Comparison of ENCODE assay signal across 8 cellular contexts in the genomic region with DNA sequence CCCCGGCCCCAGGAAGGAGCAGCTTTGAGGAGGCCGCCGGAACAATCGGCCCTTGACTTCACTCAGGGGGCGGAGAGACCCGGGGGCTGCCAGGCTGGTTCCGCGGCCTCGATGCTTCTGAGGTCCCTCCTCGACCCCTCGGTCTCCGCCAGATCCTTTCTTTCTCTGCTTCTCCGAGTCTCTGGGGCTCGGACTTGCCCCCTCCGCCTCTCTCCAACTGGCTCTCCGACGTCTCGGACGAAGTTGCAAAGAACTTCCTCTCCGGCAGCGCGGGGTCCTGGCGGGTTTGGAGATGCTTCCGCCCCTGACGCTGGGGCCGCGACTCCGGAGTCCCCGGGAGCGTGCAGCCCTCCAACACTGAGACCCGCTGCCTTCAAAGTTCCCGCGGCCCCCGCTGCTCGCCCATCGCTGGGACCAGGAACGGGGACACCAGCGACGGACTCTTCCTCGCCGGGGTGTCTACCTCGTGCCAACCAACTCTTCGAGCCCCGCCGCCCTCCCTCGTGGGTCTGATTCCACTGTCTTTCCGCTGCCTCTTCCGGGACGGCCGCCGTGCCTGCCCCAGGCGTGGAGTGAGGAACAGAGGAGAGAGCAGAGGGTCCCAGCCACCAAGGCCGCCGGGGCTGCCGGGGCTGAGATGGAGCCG. TPM values are rescaled to one million over a fixed set of nuclear protein-coding genes. Genes with fewer than 3 reads are reported as not detected.
A peak's percentile ranks its signal among the peaks of the same experiment; 100 is the strongest.
DNase-seq lines count a peak whose midpoint lies in the region; ATAC-seq and TF ChIP-seq lines count a peak whose summit lies in the region.

No MANE protein-coding gene starts in this region.

- no peak overlapping the region for H3K27ac ChIP-seq in neural cell (ENCODE audit: low read length)

- H3K27ac Mint-ChIP-seq in activated naive CD8-positive, alpha-beta T cell: no peak overlapping the region

- H3K4me3 ChIP-seq in neural cell (ENCODE audit: low read length): peak overlapping the region; percentile 64

- TF ChIP-seq EP300 in neural cell (conservative IDR thresholded peaks at IDR 0.05; ENCODE audit: poor library complexity, severe bottlenecking): no peak

- ATAC-seq in HG02642 (IDR thresholded peaks at IDR 0.05; ENCODE audit: poor library complexity, unreplicated experiment) (peak; percentile 1), HG03442 (IDR thresholded peaks at IDR 0.05; ENCODE audit: unreplicated experiment) (no peak), GM19324 (IDR thresholded peaks at IDR 0.05; ENCODE audit: low FRiP score, unreplicated experiment) (no peak)

- peak overlapping the region; percentile 44 for H3K4me2 ChIP-seq in neural cell (ENCODE audit: low read length)

- H3K9me2 ChIP-seq in neural cell (ENCODE audit: insufficient read depth, low read length): no peaks in the 10 kb centered on the region

- peak overlapping the region; percentile 59 for H3K4me3 Mint-ChIP-seq in activated naive CD8-positive, alpha-beta T cell

- H3K4me1 ChIP-seq in ES-I3 (ENCODE audit: insufficient read depth, low read length): no peaks in the 10 kb centered on the region; the same call in 1 of the 2 replicates

- H3K36me3 ChIP-seq in ES-I3 (ENCODE audit: insufficient read depth, low read length) (no peaks in the 10 kb centered on the region), neural cell (ENCODE audit: insufficient read depth, low read length) (no peaks in the 10 kb centered on the region)

- DNase-seq in AML-193 (lab: John Stamatoyannopoulos, UW) (no peak), medulla oblongata (ENCODE audit: extremely low spot score) (no peak)

- no peaks in the 10 kb centered on the region for H3K36me3 Mint-ChIP-seq in activated naive CD8-positive, alpha-beta T cell

- H3K9ac ChIP-seq in ES-I3 (ENCODE audit: low read depth, low read length) (peak overlapping the region; percentile 44; the same call in 1 of the 2 replicates), neural cell (ENCODE audit: low read length) (no peak overlapping the region)

- H3K27me3 ChIP-seq in neural cell (ENCODE audit: insufficient read depth, low read depth, low read length): peaks cover 100% of the 10 kb centered on the region

- no peak for TF ChIP-seq CTCF in neural cell (IDR thresholded peaks at IDR 0.05; ENCODE audit: poor library complexity, severe bottlenecking)

- H3F3A ChIP-seq in neural cell (ENCODE audit: insufficient read depth, low read length, poor library complexity, severe bottlenecking): no peaks in the 10 kb centered on the region

- TF ChIP-seq RAD21 in neural cell (conservative IDR thresholded peaks at IDR 0.05): no peak

- H3K9me3 ChIP-seq in ES-I3 (ENCODE audit: control insufficient read depth, insufficient read depth, low read length): no peaks in the 10 kb centered on the region; the same call in 1 of the 2 replicates
- no peaks in the 10 kb centered on the region for H3K9me3 ChIP-seq in neural cell (ENCODE audit: low read length)

- H2AFZ ChIP-seq in neural cell (ENCODE audit: low read depth, low read length): no peak overlapping the region

- no peaks in the 10 kb centered on the region for H4K20me1 ChIP-seq in neural cell (ENCODE audit: insufficient read depth)

- H3K27me3 Mint-ChIP-seq in activated naive CD8-positive, alpha-beta T cell: peaks cover 47% of the 10 kb centered on the region

- peaks cover 35% of the 10 kb centered on the region for H3K4me1 Mint-ChIP-seq in activated naive CD8-positive, alpha-beta T cell (ENCODE audit: low read depth)

- no peaks in the 10 kb centered on the region for H3K9me3 Mint-ChIP-seq in activated naive CD8-positive, alpha-beta T cell (ENCODE audit: low read depth)

- no peaks in the 10 kb centered on the region for H3K79me2 ChIP-seq in neural cell (replicated peaks; ENCODE audit: insufficient read depth, low read length)

TF ChIP-seq in neural cell, 6 proteins besides CTCF, POLR2A, EP300 and RAD21:
- TF ChIP-seq TAF1 (IDR thresholded peaks at IDR 0.05; ENCODE audit: low read depth): no peak
- no peak for TF ChIP-seq SMC3 (conservative IDR thresholded peaks at IDR 0.05; ENCODE audit: poor library complexity)
- TF ChIP-seq EZH2 (IDR thresholded peaks at IDR 0.05; ENCODE audit: borderline replicate concordance, insufficient read depth, low read length, poor library complexity, severe bottlenecking): no peak
- no peak for TF ChIP-seq MXI1 (conservative IDR thresholded peaks at IDR 0.05; ENCODE audit: poor library complexity, severe bottlenecking)
- no peak for TF ChIP-seq POLR2AphosphoS5 (IDR thresholded peaks at IDR 0.05)
- TF ChIP-seq REST (IDR thresholded peaks at IDR 0.05; ENCODE audit: borderline replicate concordance): no peak

RNA-seq across cellular contexts. Expression of gene PAX5, which starts 7.0 kb away (rescaled TPM):
- polyA plus RNA-seq in neural cell: not detected in 2 replicates
- polyA minus RNA-seq in neural cell: not detected in 2 replicates
